ENCODE assay signal across 10 cellular contexts in the genomic region with DNA sequence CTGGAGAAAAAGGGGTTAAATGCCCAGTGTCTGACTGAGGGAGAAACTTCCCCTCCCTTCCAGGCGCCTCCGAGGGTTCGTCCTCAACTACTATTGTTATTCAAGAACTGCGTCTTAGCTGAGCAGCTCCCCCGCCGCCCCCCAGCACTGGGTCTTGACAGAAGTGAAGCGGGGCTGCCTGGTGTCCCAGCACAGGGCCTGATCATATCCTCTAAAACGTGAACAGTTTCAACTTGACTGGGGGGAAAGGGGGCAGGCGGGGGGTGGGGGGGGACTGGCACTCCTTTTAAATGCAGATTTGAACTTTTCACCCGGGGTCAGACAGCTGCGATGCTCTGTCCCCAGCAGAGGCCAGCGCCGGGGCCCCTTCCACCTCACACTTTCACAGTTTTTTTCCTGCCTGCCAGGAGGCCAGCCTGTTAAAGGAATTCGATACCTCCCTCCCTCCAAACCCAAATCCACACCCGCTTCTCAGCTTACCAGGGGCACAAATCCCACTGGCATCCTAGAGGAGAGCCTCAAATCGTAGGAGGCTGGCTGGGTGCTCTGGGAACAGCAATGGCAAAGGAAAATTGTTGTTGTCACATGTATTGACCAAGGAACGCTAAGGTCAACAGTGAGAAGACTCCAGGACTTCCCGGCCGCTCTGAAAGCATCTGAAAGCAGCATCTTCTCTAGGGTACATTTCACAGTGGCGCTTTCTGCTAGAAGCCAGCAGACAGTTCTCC. TPM values are rescaled to one million over a fixed set of nuclear protein-coding genes. Genes with fewer than 3 reads are reported as not detected.
A peak's percentile ranks its signal among the peaks of the same experiment; 100 is the strongest.
DNase-seq lines count a peak whose midpoint lies in the region; ATAC-seq and TF ChIP-seq lines count a peak whose summit lies in the region.
"Had no signal": no experiment of that assay in that cellular context is flagged by ENCODE, and none has a peak within 500 bp of the region (broad histone marks: within the 10 kb centered on the region; RNA-seq: fewer than 3 reads in every experiment).

No MANE protein-coding gene starts in this region.

- WGBS in mesendoderm (ENCODE audit: extremely low coverage, insufficient coverage, low lambda C conversion rate): no CpG with 5 or more reads among the region's 20 CpGs

- no peak overlapping the region for H4K8ac ChIP-seq in mesendoderm (ENCODE audit: low read depth, low read length)

- no peak overlapping the region for H3K4me3 ChIP-seq in HEK293 (ENCODE audit: low read depth, low read length)
- H3K4me3 ChIP-seq in mesendoderm (ENCODE audit: low read length): no peak overlapping the region
- H3K4me3 ChIP-seq in thoracic aorta: peak overlapping the region; percentile 36
- H3K4me3 ChIP-seq in WERI-Rb-1 (ENCODE audit: low read depth, low read length): no peak overlapping the region
- H3K4me3 ChIP-seq: heart right ventricle had no signal

- no peak overlapping the region for H3K23ac ChIP-seq in mesendoderm (ENCODE audit: low read length)

- no peak overlapping the region for H3K18ac ChIP-seq in mesendoderm (ENCODE audit: low read length)

- POLR2A ChIA-PET in HEK293 (lab: Yijun Ruan, JAX): no interaction called here

- H3K4ac ChIP-seq in mesendoderm (ENCODE audit: low read depth, low read length): no peak overlapping the region

- no peak for ATAC-seq in thoracic aorta (ENCODE audit: insufficient number of reproducible peaks, low FRiP score, low read depth)

- no peaks in the 10 kb centered on the region for H3K9me3 ChIP-seq in HEK293 (ENCODE audit: control insufficient read depth, insufficient read depth, low read depth, low read length)
- H3K9me3 ChIP-seq in thoracic aorta: no peaks in the 10 kb centered on the region
- no peaks in the 10 kb centered on the region for H3K9me3 ChIP-seq in WERI-Rb-1 (ENCODE audit: severe bottlenecking)
- H3K9me3 ChIP-seq: heart right ventricle had no signal

- H3K27me3 ChIP-seq in mesendoderm (ENCODE audit: insufficient read depth, low read length, poor library complexity): peaks cover 37% of the 10 kb centered on the region
- no peaks in the 10 kb centered on the region for H3K27me3 ChIP-seq in thoracic aorta (replicated peaks; ENCODE audit: insufficient read depth)
- no peaks in the 10 kb centered on the region for H3K27me3 ChIP-seq in WERI-Rb-1 (ENCODE audit: insufficient read depth, low read depth, severe bottlenecking)

- peak overlapping the region; percentile 1 for H3K4me2 ChIP-seq in mesendoderm (ENCODE audit: low read length)

- H2BK5ac ChIP-seq in mesendoderm (ENCODE audit: low read length): no peak overlapping the region

- H2AK5ac ChIP-seq in mesendoderm (ENCODE audit: low read length): no peak overlapping the region

- no peaks in the 10 kb centered on the region for H3K79me2 ChIP-seq in mesendoderm (ENCODE audit: control insufficient read depth, insufficient read depth, low read length)

- TF ChIP-seq CTCF in HEK293 (tag by site-specific recombination; IDR thresholded peaks at IDR 0.05) (no peak), thoracic aorta (IDR thresholded peaks at IDR 0.05) (no peak), WERI-Rb-1 (IDR thresholded peaks at IDR 0.05; ENCODE audit: low read depth, low read length) (no peak)

- H3K27ac ChIP-seq in HEK293 (ENCODE audit: extremely low read depth, low read depth, low read length) (peak overlapping the region; percentile 70), mesendoderm (ENCODE audit: low read depth, low read length) (no peak overlapping the region), thoracic aorta (peak overlapping the region; percentile 24 to 43), WERI-Rb-1 (no peak overlapping the region)
- H3K27ac ChIP-seq: HL-60 had no signal

- CTCF ChIA-PET in HEK293 (lab: Yijun Ruan, JAX): interaction anchor here (1.0 kb wide), 1 partner anchor 9 kb away, joined by 3 read pairs; no protein-coding TSS in a partner anchor

- H2BK15ac ChIP-seq in mesendoderm (replicated peaks; ENCODE audit: low read depth): no peak overlapping the region

- H3K79me1 ChIP-seq in mesendoderm (ENCODE audit: low read length): peaks cover 2% of the 10 kb centered on the region

- no peaks in the 10 kb centered on the region for H3K36me3 ChIP-seq in HEK293 (ENCODE audit: control insufficient read depth in 2 of 2, insufficient read depth in 1 of 2, low read length in 2 of 2)
- H3K36me3 ChIP-seq in mesendoderm (ENCODE audit: control insufficient read depth, insufficient read depth, low read length): no peaks in the 10 kb centered on the region
- no peaks in the 10 kb centered on the region for H3K36me3 ChIP-seq in thoracic aorta
- no peaks in the 10 kb centered on the region; the same call in 1 of the 2 replicates for H3K36me3 ChIP-seq in WERI-Rb-1
- H3K36me3 ChIP-seq: heart right ventricle had no signal

- no peak overlapping the region for H4K5ac ChIP-seq in mesendoderm (ENCODE audit: low read length)

- no peak overlapping the region for H3K9ac ChIP-seq in mesendoderm (ENCODE audit: low read length)

- H2BK120ac ChIP-seq in mesendoderm (ENCODE audit: low read depth, low read length): no peak overlapping the region

- DNase-seq in SK-N-DZ (ENCODE audit: low spot score) (peak; percentile 46), mesendoderm (peak; percentile 84), thoracic aorta (ENCODE audit: low spot score) (no peak), WERI-Rb-1 (no peak), midbrain (lab: John Stamatoyannopoulos, UW) (no peak)
- no peak for DNase-seq in stimulated activated CD8-positive, alpha-beta memory T cell treated with anti-CD3 and anti-CD28 coated beads, Interleukin-4, amount 100 ng/mL, for 48 hours
- DNase-seq: heart right ventricle, NCI-H1092 had no signal

- H3K4me1 ChIP-seq in HEK293 (ENCODE audit: control insufficient read depth, insufficient read depth, low read length) (peaks cover 55% of the 10 kb centered on the region), mesendoderm (ENCODE audit: control insufficient read depth, low read depth, low read length) (peaks cover 20% of the 10 kb centered on the region), thoracic aorta (ENCODE audit: control insufficient read depth in 1 of 2, low read depth in 2 of 2) (peaks cover 53 to 73% of the 10 kb centered on the region in 2 donors)

- no peak overlapping the region for H3K56ac ChIP-seq in mesendoderm (ENCODE audit: low read length)

TF ChIP-seq in HEK293, 187 proteins besides CTCF, POLR2A, EP300 and RAD21:
- TF ChIP-seq GLIS2 (tag by site-specific recombination; IDR thresholded peaks at IDR 0.05) (no peak), ZBTB7A (tag by site-specific recombination; IDR thresholded peaks at IDR 0.05; ENCODE audit: low read depth) (no peak), ZNF792 (tag by site-specific recombination; IDR thresholded peaks at IDR 0.05) (no peak), ZXDB (tag by site-specific recombination; IDR thresholded peaks at IDR 0.05) (peak; percentile 72), ZNF335 (tag by site-specific recombination; conservative IDR thresholded peaks at IDR 0.05) (peak; percentile 70), TRIM28 (IDR thresholded peaks at IDR 0.05; ENCODE audit: borderline replicate concordance, low read length) (no peak), ZNF600 (tag by site-specific recombination; IDR thresholded peaks at IDR 0.05) (0 out of 2 replicates have a peak, but pooled peaks have one; percentile 23), ZBTB20 (tag by site-specific recombination; IDR thresholded peaks at IDR 0.05) (peak; percentile 36; the same call in 1 of the 2 replicates), KLF1 (tag by site-specific recombination; IDR thresholded peaks at IDR 0.05) (peak; percentile 14; the same call in 1 of the 2 replicates)
- TF ChIP-seq, protein P1, sequence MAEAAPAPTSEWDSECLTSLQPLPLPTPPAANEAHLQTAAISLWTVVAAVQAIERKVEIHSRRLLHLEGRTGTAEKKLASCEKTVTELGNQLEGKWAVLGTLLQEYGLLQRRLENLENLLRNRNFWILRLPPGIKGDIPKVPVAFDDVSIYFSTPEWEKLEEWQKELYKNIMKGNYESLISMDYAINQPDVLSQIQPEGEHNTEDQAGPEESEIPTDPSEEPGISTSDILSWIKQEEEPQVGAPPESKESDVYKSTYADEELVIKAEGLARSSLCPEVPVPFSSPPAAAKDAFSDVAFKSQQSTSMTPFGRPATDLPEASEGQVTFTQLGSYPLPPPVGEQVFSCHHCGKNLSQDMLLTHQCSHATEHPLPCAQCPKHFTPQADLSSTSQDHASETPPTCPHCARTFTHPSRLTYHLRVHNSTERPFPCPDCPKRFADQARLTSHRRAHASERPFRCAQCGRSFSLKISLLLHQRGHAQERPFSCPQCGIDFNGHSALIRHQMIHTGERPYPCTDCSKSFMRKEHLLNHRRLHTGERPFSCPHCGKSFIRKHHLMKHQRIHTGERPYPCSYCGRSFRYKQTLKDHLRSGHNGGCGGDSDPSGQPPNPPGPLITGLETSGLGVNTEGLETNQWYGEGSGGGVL (tag by site-specific recombination; IDR thresholded peaks at IDR 0.05): 0 out of 2 replicates have a peak, but pooled peaks have one; percentile 12
- TF ChIP-seq, protein P2, sequence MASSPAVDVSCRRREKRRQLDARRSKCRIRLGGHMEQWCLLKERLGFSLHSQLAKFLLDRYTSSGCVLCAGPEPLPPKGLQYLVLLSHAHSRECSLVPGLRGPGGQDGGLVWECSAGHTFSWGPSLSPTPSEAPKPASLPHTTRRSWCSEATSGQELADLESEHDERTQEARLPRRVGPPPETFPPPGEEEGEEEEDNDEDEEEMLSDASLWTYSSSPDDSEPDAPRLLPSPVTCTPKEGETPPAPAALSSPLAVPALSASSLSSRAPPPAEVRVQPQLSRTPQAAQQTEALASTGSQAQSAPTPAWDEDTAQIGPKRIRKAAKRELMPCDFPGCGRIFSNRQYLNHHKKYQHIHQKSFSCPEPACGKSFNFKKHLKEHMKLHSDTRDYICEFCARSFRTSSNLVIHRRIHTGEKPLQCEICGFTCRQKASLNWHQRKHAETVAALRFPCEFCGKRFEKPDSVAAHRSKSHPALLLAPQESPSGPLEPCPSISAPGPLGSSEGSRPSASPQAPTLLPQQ (tag by site-specific recombination; IDR thresholded peaks at IDR 0.05): no peak

RNA-seq across cellular contexts. Expression of a gene that starts 14.5 kb away (rescaled TPM):
- polyA plus RNA-seq in SK-N-DZ (2014; cell fraction: cytosol; rRNA removed): 4.9 and 5.5 TPM in 2 replicates
- 3.0 and 7.3 TPM in 2 replicates for polyA plus RNA-seq in SK-N-DZ (2014; cell fraction: nucleus; rRNA removed)
- 0.86 TPM for polyA plus RNA-seq in mesendoderm (2013, experiment 1 of 2)
- polyA plus RNA-seq in mesendoderm (2013, experiment 2 of 2): 0.76 TPM
- 10 to 100 TPM; 57.7 to 70.1 TPM for total RNA-seq in thoracic aorta

Comparison
In these comparisons a context has a peak if more than half of its experiments do, and no peak if none do; other contexts are left out.
1. H3K27ac ChIP-seq: peak in HEK293 (single experiment) and thoracic aorta (2 of 2); none in mesendoderm (single experiment) and WERI-Rb-1 (single experiment).
2. DNase-seq: peak in SK-N-DZ (single experiment) and mesendoderm (single experiment); none in thoracic aorta (single experiment), WERI-Rb-1 (single experiment), stimulated activated CD8-positive, alpha-beta memory T cell treated with anti-CD3 and anti-CD28 coated beads, Interleukin-4, amount 100 ng/mL, for 48 hours (single experiment) and midbrain (single experiment).